Comparison of ENCODE assay signal across 9 cellular contexts in the genomic region with DNA sequence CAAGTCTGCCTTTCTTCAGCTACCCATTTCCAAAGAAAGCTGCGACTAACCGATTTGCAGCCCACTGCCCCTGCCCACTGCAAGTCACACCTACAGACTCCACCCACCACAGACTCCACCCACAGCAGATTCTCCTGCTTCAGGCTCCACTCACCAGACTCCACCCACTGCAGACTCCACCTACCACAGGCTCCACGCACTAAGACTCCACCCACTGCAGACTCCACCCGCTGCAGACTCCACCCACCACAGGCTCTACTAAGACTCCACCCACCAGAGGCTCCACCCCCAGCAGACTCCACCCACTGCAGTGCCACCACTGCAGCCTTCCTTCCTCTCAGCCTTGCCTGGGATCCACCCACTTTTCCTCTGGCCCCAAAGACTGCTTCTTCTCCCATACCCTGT. TPM values are rescaled to one million over a fixed set of nuclear protein-coding genes. Genes with fewer than 3 reads are reported as not detected.
DNase-seq lines count a peak whose midpoint lies in the region; ATAC-seq and TF ChIP-seq lines count a peak whose summit lies in the region.
"Had no signal": no experiment of that assay in that cellular context is flagged by ENCODE, and none has a peak within 500 bp of the region (broad histone marks: within the 10 kb centered on the region; RNA-seq: fewer than 3 reads in every experiment).

No MANE protein-coding gene starts in this region.

- peak; percentile 22 for DNase-seq in activated CD4-positive, alpha-beta T cell treated with anti-CD3 and anti-CD28 coated beads, Interleukin-2, amount 50 U/mL, for 1 hour
- DNase-seq in left ventricle myocardium superior (peak; percentile 58), cortex of kidney (lab: John Stamatoyannopoulos, UW) (no peak), dorsolateral prefrontal cortex (no peak)
- peak; percentile 79 for DNase-seq in stimulated activated CD8-positive, alpha-beta memory T cell treated with anti-CD3 and anti-CD28 coated beads, Interleukin-4, amount 100 ng/mL, for 48 hours

- H3K4me3 ChIP-seq in dorsolateral prefrontal cortex: no peak overlapping the region

- ATAC-seq in HG03354 (IDR thresholded peaks at IDR 0.05; ENCODE audit: poor library complexity, severe bottlenecking, unreplicated experiment): peak; percentile 63
- ATAC-seq in left ventricle myocardium superior: peak; percentile 52
- no peak for ATAC-seq in GM19035 (IDR thresholded peaks at IDR 0.05; ENCODE audit: unreplicated experiment)

- H3K27me3 ChIP-seq in dorsolateral prefrontal cortex: no peaks in the 10 kb centered on the region

- H3K27ac ChIP-seq in dorsolateral prefrontal cortex: no peak overlapping the region
- H3K27ac ChIP-seq: epithelial cell of prostate had no signal

- TF ChIP-seq CTCF in dorsolateral prefrontal cortex (IDR thresholded peaks at IDR 0.05 in 54 of 56, conservative IDR thresholded peaks at IDR 0.05 in 2 of 56; ENCODE audit: low read depth in 1 of 56, partially characterized antibody in 56 of 56): no peak

- no peaks in the 10 kb centered on the region for H3K36me3 ChIP-seq in ES-I3 (ENCODE audit: insufficient read depth, low read length)

- intact Hi-C loops in left ventricle myocardium superior (cut with micrococcal nuclease): no loop called here
- intact Hi-C loops in dorsolateral prefrontal cortex (cut with DNase I): no loop called here

- H3K4me1 ChIP-seq in ES-I3 (ENCODE audit: insufficient read depth, low read length): peaks cover 8% of the 10 kb centered on the region; the same call in 1 of the 2 replicates

- peak overlapping the region; percentile 36; the same call in 1 of the 2 replicates for H3K9ac ChIP-seq in ES-I3 (ENCODE audit: low read depth, low read length)

- H3K9me3 ChIP-seq in ES-I3 (ENCODE audit: control insufficient read depth, insufficient read depth, low read length): no peaks in the 10 kb centered on the region

RNA-seq across cellular contexts. Expression of a gene that starts 41.3 kb away (rescaled TPM):
- 28.3 TPM for total RNA-seq in left ventricle myocardium superior
- total RNA-seq in dorsolateral prefrontal cortex: 100 to 1,000 TPM in 103 of 120 experiments, 10 to 100 TPM in 17; 43.2 to 185 (median 130) TPM

Comparison
In these comparisons a context has a peak if more than half of its experiments do, and no peak if none do; other contexts are left out.
1. DNase-seq: peak in activated CD4-positive, alpha-beta T cell treated with anti-CD3 and anti-CD28 coated beads, Interleukin-2, amount 50 U/mL, for 1 hour (single experiment), left ventricle myocardium superior (single experiment) and stimulated activated CD8-positive, alpha-beta memory T cell treated with anti-CD3 and anti-CD28 coated beads, Interleukin-4, amount 100 ng/mL, for 48 hours (single experiment); none in cortex of kidney (single experiment) and dorsolateral prefrontal cortex (0 of 10).